24 cellular contexts compared by ENCODE assay signal in the genomic region with DNA sequence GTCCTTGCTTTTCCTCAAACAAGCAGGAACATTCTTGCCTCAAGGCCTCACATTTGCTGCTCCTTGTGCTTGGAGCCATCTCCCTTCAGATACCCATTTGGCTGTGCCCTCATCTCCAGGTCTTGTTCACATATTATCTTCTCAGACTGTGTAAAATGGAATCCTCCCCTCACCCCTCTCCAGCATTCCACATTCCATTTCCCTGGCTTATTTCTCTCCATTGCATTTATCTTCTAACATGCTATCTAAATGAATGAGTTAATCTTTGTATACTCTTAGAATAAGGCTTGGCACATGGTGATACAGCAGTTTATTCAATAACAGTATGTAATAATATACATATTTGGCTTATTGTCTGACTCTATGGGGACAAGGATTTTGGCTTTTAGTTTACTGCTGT.
"Had no signal": no experiment of that assay in that cellular context is flagged by ENCODE, and none has a peak within 500 bp of the region (broad histone marks: within the 10 kb centered on the region; RNA-seq: fewer than 3 reads in every experiment).

No MANE protein-coding gene starts in this region.

- H3K4me3 ChIP-seq: esophagus muscularis mucosa, gastroesophageal sphincter, hepatocyte, left ventricle myocardium inferior, lower lobe of right lung, neural progenitor cell, pancreas, smooth muscle cell had no signal

- H3K27me3 Mint-ChIP-seq: dendritic cell treated with granulocyte-macrophage colony-stimulating factor and Interleukin-4, amounts not matched to agents 40 ng/mL and 50 ng/mL, for 4 days; effector memory CD8-positive, alpha-beta T cell; memory B cell; natural killer cell treated with Interleukin-12 subunit alpha and Interleukin-12 subunit beta and Interleukin-15 and Interleukin-18, amount 100 ng/mL, for 72 hours; progenitor cell of endocrine pancreas; type B pancreatic cell had no signal

- H3K4me1 Mint-ChIP-seq: memory B cell had no signal

- H3K36me3 ChIP-seq: left ventricle myocardium inferior, lower lobe of right lung, neural progenitor cell, pancreas had no signal

- DNase-seq: effector memory CD8-positive, alpha-beta T cell; foreskin fibroblast; glutamatergic neuron; kidney; left cardiac atrium; left ventricle myocardium inferior; lower lobe of right lung; nucleus accumbens; pancreas; right cardiac atrium; stimulated activated CD4-positive, alpha-beta T cell treated with anti-CD3 and anti-CD28 coated beads, Interleukin-2, amount 100 ng/mL, for 48 hours; stimulated activated naive CD4-positive, alpha-beta T cell treated with Interleukin-2 at 50 U/mL for 16 hours had no signal

- H3K27ac Mint-ChIP-seq: dendritic cell treated with granulocyte-macrophage colony-stimulating factor and Interleukin-4, amounts not matched to agents 40 ng/mL and 50 ng/mL, for 4 days; memory B cell; natural killer cell treated with Interleukin-12 subunit alpha and Interleukin-12 subunit beta and Interleukin-15 and Interleukin-18, amount 100 ng/mL, for 72 hours; neural progenitor cell; progenitor cell of endocrine pancreas; type B pancreatic cell had no signal

- H3K27ac ChIP-seq: epithelial cell of prostate, esophagus muscularis mucosa, gastroesophageal sphincter, hepatocyte, left ventricle myocardium inferior, lower lobe of right lung, neural progenitor cell, pancreas had no signal

- H3K36me3 Mint-ChIP-seq: natural killer cell treated with Interleukin-12 subunit alpha and Interleukin-12 subunit beta and Interleukin-15 and Interleukin-18, amount 100 ng/mL, for 72 hours; neural progenitor cell had no signal

- H3K9me3 ChIP-seq: esophagus muscularis mucosa, gastroesophageal sphincter, left ventricle myocardium inferior, lower lobe of right lung, pancreas had no signal

- H3K4me2 ChIP-seq: hepatocyte, neural progenitor cell, smooth muscle cell had no signal

- H3K4me1 ChIP-seq: esophagus muscularis mucosa, gastroesophageal sphincter, left ventricle myocardium inferior, lower lobe of right lung, neural progenitor cell, pancreas had no signal

- H3K27me3 ChIP-seq: esophagus muscularis mucosa, gastroesophageal sphincter, hepatocyte, neural progenitor cell, pancreas had no signal

- ATAC-seq: effector memory CD8-positive, alpha-beta T cell; gastroesophageal sphincter; left cardiac atrium; lower lobe of right lung; natural killer cell treated with Interleukin-12 subunit alpha and Interleukin-12 subunit beta and Interleukin-15 and Interleukin-18, amount 100 ng/mL, for 72 hours; pancreas; right cardiac atrium had no signal

- H3K9ac ChIP-seq: neural progenitor cell had no signal

- H3K79me2 ChIP-seq: hepatocyte had no signal

- H3K9me3 Mint-ChIP-seq: dendritic cell treated with granulocyte-macrophage colony-stimulating factor and Interleukin-4, amounts not matched to agents 40 ng/mL and 50 ng/mL, for 4 days; effector memory CD8-positive, alpha-beta T cell; memory B cell; mesothelial cell of epicardium; natural killer cell treated with Interleukin-12 subunit alpha and Interleukin-12 subunit beta and Interleukin-15 and Interleukin-18, amount 100 ng/mL, for 72 hours; neural progenitor cell; type B pancreatic cell had no signal

- H2AFZ ChIP-seq: hepatocyte, neural progenitor cell had no signal

- H3K4me3 Mint-ChIP-seq: dendritic cell treated with granulocyte-macrophage colony-stimulating factor and Interleukin-4, amounts not matched to agents 40 ng/mL and 50 ng/mL, for 4 days; effector memory CD8-positive, alpha-beta T cell; memory B cell; mesothelial cell of epicardium; natural killer cell treated with Interleukin-12 subunit alpha and Interleukin-12 subunit beta and Interleukin-15 and Interleukin-18, amount 100 ng/mL, for 72 hours; neural progenitor cell; type B pancreatic cell had no signal
